ENCODE assay signal across 9 cellular contexts in the genomic region with DNA sequence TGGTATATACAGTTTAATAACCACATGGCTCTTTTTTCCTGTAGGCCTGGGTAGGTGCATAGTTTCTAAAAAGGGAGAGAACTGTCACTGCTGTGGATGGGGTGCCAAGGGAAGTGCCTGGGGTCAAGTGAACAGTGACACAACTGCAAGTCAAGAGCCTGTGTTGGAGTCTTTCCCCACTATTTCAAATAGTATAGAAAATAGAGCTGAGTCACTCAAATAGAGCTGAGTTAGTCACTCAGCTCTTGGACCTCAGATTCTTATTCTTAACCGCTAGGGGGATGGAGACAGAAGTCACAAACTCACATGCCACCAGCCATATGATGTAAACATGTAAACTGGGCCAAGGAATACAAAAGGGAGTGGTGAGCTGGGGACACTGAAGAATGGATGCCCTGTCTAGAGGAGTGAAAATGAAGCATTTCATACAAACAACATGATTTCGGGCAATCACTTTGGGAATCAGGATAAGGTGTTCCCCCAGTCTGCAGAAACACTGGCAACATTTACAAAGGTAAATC. TPM values are rescaled to one million over a fixed set of nuclear protein-coding genes. Genes with fewer than 3 reads are reported as not detected.
DNase-seq lines count a peak whose midpoint lies in the region; ATAC-seq and TF ChIP-seq lines count a peak whose summit lies in the region.
"Had no signal": no experiment of that assay in that cellular context is flagged by ENCODE, and none has a peak within 500 bp of the region (broad histone marks: within the 10 kb centered on the region; RNA-seq: fewer than 3 reads in every experiment).

No MANE protein-coding gene starts in this region.

- H3K4me1 ChIP-seq in HEK293 (ENCODE audit: control insufficient read depth, insufficient read depth, low read length) (no peaks in the 10 kb centered on the region), Peyer's patch (peaks cover 0 to 13% (median 9%) of the 10 kb centered on the region in 4 donors), lung (ENCODE audit: control insufficient read depth in 2 of 2, insufficient read depth in 2 of 2, low read length in 2 of 2) (peaks cover 2 to 4% of the 10 kb centered on the region in 2 donors), vagina (peaks cover 20% of the 10 kb centered on the region)

- CTCF ChIA-PET in HEK293 (lab: Yijun Ruan, JAX), result interaction anchor here (0.6 to 8.1 kb wide), 24 partner anchors 8 to 264 kb away, joined by 3 to 71 read pairs (median 4); no protein-coding TSS in a partner anchor

- H3K36me3 ChIP-seq in HEK293 (ENCODE audit: control insufficient read depth in 2 of 2, insufficient read depth in 1 of 2, low read length in 2 of 2), result peaks cover 0 to 23% of the 10 kb centered on the region in 2 experiments; a peak in 1 of 3 replicates
- peaks cover 0 to 22% (median 0%) of the 10 kb centered on the region in 3 donors for H3K36me3 ChIP-seq in Peyer's patch
- peaks cover 4 to 7% of the 10 kb centered on the region in 2 donors for H3K36me3 ChIP-seq in lung (ENCODE audit: control insufficient read depth in 2 of 2, insufficient read depth in 2 of 2, low read length in 2 of 2)
- peaks cover 0 to 16% of the 10 kb centered on the region in 2 donors for H3K36me3 ChIP-seq in vagina

- POLR2A ChIA-PET in HEK293 (lab: Yijun Ruan, JAX), result interaction anchor here (1.0 to 1.7 kb wide), 10 partner anchors 11 to 155 kb away, joined by 3 to 8 read pairs (median 4); no protein-coding TSS in a partner anchor

- no peaks in the 10 kb centered on the region for H3K27me3 ChIP-seq in Peyer's patch
- no peaks in the 10 kb centered on the region for H3K27me3 ChIP-seq in lung (ENCODE audit: control insufficient read depth, insufficient read depth)
- H3K27me3 ChIP-seq in vagina, result no peaks in the 10 kb centered on the region
- H3K27me3 ChIP-seq: BLaER1 had no signal

- intact Hi-C loops in vagina (cut with DNase I), result no loop called here

- H3K4me3 ChIP-seq in HEK293 (ENCODE audit: low read depth, low read length), result no peak overlapping the region
- no peak overlapping the region for H3K4me3 ChIP-seq in Peyer's patch
- H3K4me3 ChIP-seq in lung, result no peak overlapping the region
- no peak overlapping the region for H3K4me3 ChIP-seq in vagina
- H3K4me3 ChIP-seq: BLaER1 had no signal

- peak; percentile 25 for DNase-seq in NCI-H1694 treated with DMSO at 0.1 percent for 48 hours (lab: John Stamatoyannopoulos, UW)
- DNase-seq in NCI-H1694 (lab: John Stamatoyannopoulos, UW), result no peak
- DNase-seq in Peyer's patch, result no peak
- peak; percentile 68 for DNase-seq in cerebellum (ENCODE audit: low spot score)
- DNase-seq in lung (ENCODE audit: low spot score), result no peak
- DNase-seq in effector CD8-positive, alpha-beta T cell (lab: John Stamatoyannopoulos, UW), result no peak
- no peak for DNase-seq in vagina (ENCODE audit: extremely low spot score in 2 of 2)

- TF ChIP-seq POLR2A in Peyer's patch (IDR thresholded peaks at IDR 0.05), result no peak
- no peak for TF ChIP-seq POLR2A in vagina (IDR thresholded peaks at IDR 0.05)

- H3K27ac ChIP-seq in HEK293 (ENCODE audit: extremely low read depth, low read depth, low read length), result no peak overlapping the region
- H3K27ac ChIP-seq in Peyer's patch, result peak overlapping the region in 1 of 4 donors; percentile 17
- no peak overlapping the region for H3K27ac ChIP-seq in lung (ENCODE audit: low read depth in 1 of 2, low read length in 1 of 2)
- H3K27ac ChIP-seq in vagina, result no peak overlapping the region
- H3K27ac ChIP-seq: BLaER1 had no signal

- no peak for ATAC-seq in lung (ENCODE audit: insufficient read depth, low FRiP score)

- 47 to 59% methylated on average over 2 of the region's 2 CpGs for WGBS in lung, 2 donors

- H3K9me3 ChIP-seq in HEK293 (ENCODE audit: control insufficient read depth, insufficient read depth, low read depth, low read length) (no peaks in the 10 kb centered on the region), Peyer's patch (no peaks in the 10 kb centered on the region), lung (ENCODE audit: control insufficient read depth in 2 of 2, insufficient read depth in 1 of 2, low read length in 1 of 2) (no peaks in the 10 kb centered on the region), vagina (no peaks in the 10 kb centered on the region)
- H3K9me3 ChIP-seq: BLaER1 had no signal

- peak; percentile 69 for TF ChIP-seq CTCF in HEK293 (tag by site-specific recombination; IDR thresholded peaks at IDR 0.05)
- peak in 5 of 6 experiments; percentile 55 to 89 (median 76) for TF ChIP-seq CTCF in Peyer's patch (IDR thresholded peaks at IDR 0.05)
- TF ChIP-seq CTCF in lung (IDR thresholded peaks at IDR 0.05; ENCODE audit: control extremely low read depth, extremely low read depth), result peak; percentile 12
- TF ChIP-seq CTCF in vagina (IDR thresholded peaks at IDR 0.05), result peak in 1 of 3 experiments; percentile 29

TF ChIP-seq in HEK293, 187 proteins besides CTCF, POLR2A, EP300 and RAD21 (continues in another document):
- 0 out of 2 replicates have a peak, but pooled peaks have one; percentile 22 for TF ChIP-seq ZSCAN30 (tag by site-specific recombination; IDR thresholded peaks at IDR 0.05)
- peak; percentile 65; the same call in 1 of the 2 replicates for TF ChIP-seq KLF10 (tag by site-specific recombination; IDR thresholded peaks at IDR 0.05)
- TF ChIP-seq, protein P1, sequence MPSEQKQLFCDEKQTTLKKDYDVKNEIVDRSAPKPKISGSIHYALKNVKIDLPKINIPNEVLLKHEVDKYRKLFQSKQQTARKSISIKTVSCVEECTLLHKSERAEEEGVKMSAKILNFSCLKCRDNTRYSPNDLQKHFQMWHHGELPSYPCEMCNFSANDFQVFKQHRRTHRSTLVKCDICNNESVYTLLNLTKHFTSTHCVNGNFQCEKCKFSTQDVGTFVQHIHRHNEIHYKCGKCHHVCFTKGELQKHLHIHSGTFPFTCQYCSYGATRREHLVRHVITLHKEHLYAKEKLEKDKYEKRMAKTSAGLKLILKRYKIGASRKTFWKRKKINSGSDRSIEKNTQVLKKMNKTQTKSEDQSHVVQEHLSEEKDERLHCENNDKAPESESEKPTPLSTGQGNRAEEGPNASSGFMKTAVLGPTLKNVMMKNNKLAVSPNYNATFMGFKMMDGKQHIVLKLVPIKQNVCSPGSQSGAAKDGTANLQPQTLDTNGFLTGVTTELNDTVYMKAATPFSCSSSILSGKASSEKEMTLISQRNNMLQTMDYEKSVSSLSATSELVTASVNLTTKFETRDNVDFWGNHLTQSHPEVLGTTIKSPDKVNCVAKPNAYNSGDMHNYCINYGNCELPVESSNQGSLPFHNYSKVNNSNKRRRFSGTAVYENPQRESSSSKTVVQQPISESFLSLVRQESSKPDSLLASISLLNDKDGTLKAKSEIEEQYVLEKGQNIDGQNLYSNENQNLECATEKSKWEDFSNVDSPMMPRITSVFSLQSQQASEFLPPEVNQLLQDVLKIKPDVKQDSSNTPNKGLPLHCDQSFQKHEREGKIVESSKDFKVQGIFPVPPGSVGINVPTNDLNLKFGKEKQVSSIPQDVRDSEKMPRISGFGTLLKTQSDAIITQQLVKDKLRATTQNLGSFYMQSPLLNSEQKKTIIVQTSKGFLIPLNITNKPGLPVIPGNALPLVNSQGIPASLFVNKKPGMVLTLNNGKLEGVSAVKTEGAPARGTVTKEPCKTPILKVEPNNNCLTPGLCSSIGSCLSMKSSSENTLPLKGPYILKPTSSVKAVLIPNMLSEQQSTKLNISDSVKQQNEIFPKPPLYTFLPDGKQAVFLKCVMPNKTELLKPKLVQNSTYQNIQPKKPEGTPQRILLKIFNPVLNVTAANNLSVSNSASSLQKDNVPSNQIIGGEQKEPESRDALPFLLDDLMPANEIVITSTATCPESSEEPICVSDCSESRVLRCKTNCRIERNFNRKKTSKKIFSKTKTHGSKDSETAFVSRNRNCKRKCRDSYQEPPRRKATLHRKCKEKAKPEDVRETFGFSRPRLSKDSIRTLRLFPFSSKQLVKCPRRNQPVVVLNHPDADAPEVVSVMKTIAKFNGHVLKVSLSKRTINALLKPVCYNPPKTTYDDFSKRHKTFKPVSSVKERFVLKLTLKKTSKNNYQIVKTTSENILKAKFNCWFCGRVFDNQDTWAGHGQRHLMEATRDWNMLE (tag by site-specific recombination; conservative IDR thresholded peaks at IDR 0.05; ENCODE audit: low read depth), result 0 out of 2 replicates have a peak, but pooled peaks have one; percentile 11
- TF ChIP-seq ZNF184 (tag by site-specific recombination; IDR thresholded peaks at IDR 0.05), result 0 out of 2 replicates have a peak, but pooled peaks have one; percentile 30
- peak; percentile 53; the same call in 1 of the 2 replicates for TF ChIP-seq ZXDB (tag by site-specific recombination; IDR thresholded peaks at IDR 0.05)
- peak; percentile 90 for TF ChIP-seq ZNF660 (tag by site-specific recombination; IDR thresholded peaks at IDR 0.05)
- peak; percentile 32 for TF ChIP-seq ZNF654 (tag by site-specific recombination; IDR thresholded peaks at IDR 0.05; ENCODE audit: low read depth)
- peak; percentile 59 for TF ChIP-seq ZNF335 (tag by site-specific recombination; conservative IDR thresholded peaks at IDR 0.05)
- TF ChIP-seq ZNF366 (tag by site-specific recombination; conservative IDR thresholded peaks at IDR 0.05), result peak; percentile 47; the same call in 1 of the 2 replicates
- peak; percentile 79 for TF ChIP-seq ZNF600 (tag by site-specific recombination; IDR thresholded peaks at IDR 0.05)
- TF ChIP-seq ZNF629 (tag by site-specific recombination; IDR thresholded peaks at IDR 0.05), result peak; percentile 75
- peak; percentile 4 for TF ChIP-seq ZNF510 (tag by site-specific recombination; IDR thresholded peaks at IDR 0.05; ENCODE audit: insufficient replicate concordance)
- TF ChIP-seq ZNF311 (tag by site-specific recombination; IDR thresholded peaks at IDR 0.05; ENCODE audit: borderline replicate concordance), result no peak
- no peak for TF ChIP-seq GLI2 (tag by site-specific recombination; IDR thresholded peaks at IDR 0.05; ENCODE audit: borderline replicate concordance, low read depth)

RNA-seq across cellular contexts. Expression of a gene that starts 2.1 kb away (rescaled TPM):
- total RNA-seq in Peyer's patch (10 to 100 TPM; 22.1 to 60.8 (median 29.3) TPM), cerebellum (8.3 TPM), lung (10 to 100 TPM in 1 of 2 donors, 1 to 10 TPM in 1; 9.4 to 47.1 TPM), vagina (11.8 TPM)
- 10 to 100 TPM; 42.6 to 43.7 TPM for polyA plus RNA-seq in lung

RNA-seq across cellular contexts. Expression of a gene that starts 30.5 kb away (rescaled TPM):
- total RNA-seq in Peyer's patch, result 100 to 1,000 TPM; 170 to 462 (median 219) TPM
- total RNA-seq in cerebellum, result 16.1 TPM
- 100 to 1,000 TPM; 113 to 155 TPM for total RNA-seq in lung
- 100 to 1,000 TPM; 126 to 129 TPM for polyA plus RNA-seq in lung
- 93.8 TPM for total RNA-seq in vagina

Comparison
In these comparisons a context has a peak if more than half of its experiments do, and no peak if none do; other contexts are left out.
1. DNase-seq: peak in NCI-H1694 treated with DMSO at 0.1 percent for 48 hours (single experiment) and cerebellum (single experiment); none in NCI-H1694 (single experiment), Peyer's patch (0 of 3), lung (single experiment), effector CD8-positive, alpha-beta T cell (single experiment) and vagina (0 of 2).